ENCODE assay signal across 9 cellular contexts in genomic region chr1:84632975-84633427, GRCh38. TPM values are rescaled to one million over a fixed set of nuclear protein-coding genes. Genes with fewer than 3 reads are reported as not detected.
DNase-seq lines count a peak whose midpoint lies in the region; ATAC-seq and TF ChIP-seq lines count a peak whose summit lies in the region.
"Had no signal": no experiment of that assay in that cellular context is flagged by ENCODE, and none has a peak within 500 bp of the region (broad histone marks: within the 10 kb centered on the region; RNA-seq: fewer than 3 reads in every experiment).

No MANE protein-coding gene starts in this region.

- H3K27ac ChIP-seq in lung (ENCODE audit: low read depth in 1 of 2, low read length in 1 of 2) (no peak overlapping the region), H9 (ENCODE audit: insufficient read length, low read depth, low read length) (no peak overlapping the region)
- H3K27ac ChIP-seq in CD8-positive, alpha-beta T cell (ENCODE audit: low read depth, low read length) = no peak overlapping the region

- H3K36me3 ChIP-seq in lung (ENCODE audit: control insufficient read depth in 2 of 2, insufficient read depth in 2 of 2, low read length in 2 of 2) = no peaks in the 10 kb centered on the region
- no peaks in the 10 kb centered on the region for H3K36me3 ChIP-seq in CD8-positive, alpha-beta T cell (ENCODE audit: insufficient read depth, low read length)

- H2BK12ac ChIP-seq in H9 (ENCODE audit: insufficient read length, low read depth, low read length) = no peak overlapping the region

- no peak overlapping the region for H4K91ac ChIP-seq in H9 (ENCODE audit: insufficient read length, low read depth, low read length)

- H4K20me1 ChIP-seq in H9 (ENCODE audit: control insufficient read depth, insufficient read depth, insufficient read length) = no peaks in the 10 kb centered on the region

- H3K4me3 Mint-ChIP-seq in H9 = no peak overlapping the region
- no peak overlapping the region for H3K4me3 Mint-ChIP-seq in CD8-positive, alpha-beta T cell
- H3K4me3 Mint-ChIP-seq: activated CD4-positive, alpha-beta T cell treated with anti-CD3 and anti-CD28 coated beads, Interleukin-2, amount 10 ng/mL, durations not matched to agents 7 days and 5 days had no signal

- H2BK20ac ChIP-seq in H9 (ENCODE audit: low read depth, low read length, poor library complexity, severe bottlenecking) = no peak overlapping the region

- no peaks in the 10 kb centered on the region for H3K23me2 ChIP-seq in H9 (ENCODE audit: insufficient read length, low read depth, low read length, poor library complexity, severe bottlenecking)

- peaks cover 0 to 2% (median 0%) of the 10 kb centered on the region in 3 experiments; a peak in 4 of 7 replicates for H3K36me3 Mint-ChIP-seq in H9 (ENCODE audit: insufficient read depth in 1 of 3, low read depth in 3 of 3)
- H3K36me3 Mint-ChIP-seq in CD8-positive, alpha-beta T cell = no peaks in the 10 kb centered on the region

- H3K9ac ChIP-seq in H9 (ENCODE audit: extremely low read depth, insufficient read length, low read length) = no peak overlapping the region

- H3K4me3 ChIP-seq in lung = no peak overlapping the region
- H3K4me3 ChIP-seq in CD8-positive, alpha-beta T cell (ENCODE audit: low read depth, low read length) = no peak overlapping the region

- H3K4me1 ChIP-seq in lung (ENCODE audit: control insufficient read depth in 2 of 2, insufficient read depth in 2 of 2, low read length in 2 of 2) (peaks cover 0 to 3% of the 10 kb centered on the region in 2 donors), H9 (ENCODE audit: insufficient read depth, low read length) (no peaks in the 10 kb centered on the region; the same call in 1 of the 2 replicates)
- H3K4me1 ChIP-seq in CD8-positive, alpha-beta T cell (ENCODE audit: insufficient read depth, low read length) = no peaks in the 10 kb centered on the region

- no peak overlapping the region for H2AFZ ChIP-seq in H9 (ENCODE audit: low read length)

- 35 to 83% methylated on average over 1 of the region's 1 CpG for WGBS in lung, 2 donors
- no CpG with 5 or more reads among the region's 1 CpG for WGBS in H9 (ENCODE audit: extremely low coverage, insufficient read length, low lambda C conversion rate)

- peaks cover 9 to 13% of the 10 kb centered on the region in 2 experiments; a peak in 3 of 4 replicates for H3K4me1 Mint-ChIP-seq in H9
- no peaks in the 10 kb centered on the region for H3K4me1 Mint-ChIP-seq in CD8-positive, alpha-beta T cell (ENCODE audit: low read depth)

- H3K27me3 ChIP-seq in lung (ENCODE audit: control insufficient read depth, insufficient read depth) = no peaks in the 10 kb centered on the region
- H3K27me3 ChIP-seq in H9 (ENCODE audit: insufficient read depth, low read length) = no peaks in the 10 kb centered on the region
- H3K27me3 ChIP-seq in CD8-positive, alpha-beta T cell (ENCODE audit: insufficient read depth, low read length) = no peaks in the 10 kb centered on the region

- intact Hi-C loops in CD8-positive, alpha-beta T cell (cut with DNase I, micrococcal nuclease) = no loop called here

- H2BK15ac ChIP-seq in H9 (ENCODE audit: low read depth, low read length) = no peak overlapping the region

- no peak overlapping the region for H3K18ac ChIP-seq in H9 (ENCODE audit: insufficient read length, low read depth, low read length)

- no peak overlapping the region for H2BK5ac ChIP-seq in H9 (ENCODE audit: insufficient read length, low read length)

- POLR2A ChIA-PET in CD8-positive, alpha-beta T cell (lab: Charles Lee) = no interaction called here

- no peaks in the 10 kb centered on the region for H3K27me3 Mint-ChIP-seq in H9 (ENCODE audit: low read depth)
- peaks cover 5% of the 10 kb centered on the region for H3K27me3 Mint-ChIP-seq in CD8-positive, alpha-beta T cell (ENCODE audit: low read depth)

- H3K79me2 ChIP-seq in H9 (ENCODE audit: insufficient read depth, low read length) = no peaks in the 10 kb centered on the region

- no peaks in the 10 kb centered on the region for H3K79me1 ChIP-seq in H9 (ENCODE audit: insufficient read depth, low read depth, low read length, poor library complexity, severe bottlenecking)

- no peak overlapping the region for H3K23ac ChIP-seq in H9 (ENCODE audit: insufficient read length, low read depth, low read length)

- no peaks in the 10 kb centered on the region for H3K9me3 ChIP-seq in lung (ENCODE audit: control insufficient read depth in 2 of 2, insufficient read depth in 1 of 2, low read length in 1 of 2)
- H3K9me3 ChIP-seq in H9 (ENCODE audit: control insufficient read depth, low read depth, low read length) = no peaks in the 10 kb centered on the region
- no peaks in the 10 kb centered on the region for H3K9me3 ChIP-seq in CD8-positive, alpha-beta T cell (ENCODE audit: low read length)

- DNase-seq in DMS53 treated with DMSO at 0.1 percent for 48 hours (lab: John Stamatoyannopoulos, UW; ENCODE audit: unreplicated experiment) (peak; percentile 93), amniotic stem cell (lab: John Stamatoyannopoulos, UW) (peak; percentile 14), lung (ENCODE audit: low spot score) (no peak), NCI-H524 (lab: John Stamatoyannopoulos, UW) (no peak), H9 (no peak)
- DNase-seq in CD8-positive, alpha-beta T cell = no peak
- DNase-seq: activated CD4-positive, alpha-beta T cell treated with anti-CD3 and anti-CD28 coated beads, Interleukin-2, amount 10 ng/mL, durations not matched to agents 7 days and 5 days had no signal

- H3K14ac ChIP-seq in H9 (ENCODE audit: insufficient read depth, low read length) = no peak overlapping the region

- no peak overlapping the region for H4K8ac ChIP-seq in H9 (replicated peaks; ENCODE audit: insufficient read length, low read depth, low read length)

- CTCF ChIA-PET in CD8-positive, alpha-beta T cell (lab: Charles Lee) = no interaction called here

- no peak overlapping the region for H3T11ph ChIP-seq in H9 (ENCODE audit: low read length)

- H3K56ac ChIP-seq in H9 (ENCODE audit: insufficient read length, low read depth, low read length) = no peak overlapping the region

- H2AK5ac ChIP-seq in H9 (ENCODE audit: insufficient read length, low read length) = no peak overlapping the region

- no peak overlapping the region for H3K4me2 ChIP-seq in H9 (ENCODE audit: insufficient read depth, insufficient read length, low read length)

- H3K4ac ChIP-seq in H9 (ENCODE audit: low read depth, low read length) = no peak overlapping the region

- no peak overlapping the region for H2BK120ac ChIP-seq in H9 (ENCODE audit: low read depth, low read length, poor library complexity, severe bottlenecking)

- TF ChIP-seq CTCF in lung (IDR thresholded peaks at IDR 0.05; ENCODE audit: control extremely low read depth, extremely low read depth) = no peak
- TF ChIP-seq CTCF in H9 (conservative IDR thresholded peaks at IDR 0.05) = no peak
- no peak for TF ChIP-seq CTCF in CD8-positive, alpha-beta T cell (IDR thresholded peaks at IDR 0.05)

- H3K27ac Mint-ChIP-seq in H9 = no peak overlapping the region
- no peak overlapping the region for H3K27ac Mint-ChIP-seq in CD8-positive, alpha-beta T cell
- H3K27ac Mint-ChIP-seq: activated CD4-positive, alpha-beta T cell treated with anti-CD3 and anti-CD28 coated beads, Interleukin-2, amount 10 ng/mL, durations not matched to agents 7 days and 5 days had no signal

- H3K9me3 Mint-ChIP-seq in H9 = peaks cover 6% of the 10 kb centered on the region in 2 experiments
- H3K9me3 Mint-ChIP-seq in CD8-positive, alpha-beta T cell = no peaks in the 10 kb centered on the region

- ATAC-seq in HG02973 (IDR thresholded peaks at IDR 0.05; ENCODE audit: unreplicated experiment) (peak; percentile 47), lung (ENCODE audit: insufficient read depth, low FRiP score) (peak; percentile 58), GM19351 (IDR thresholded peaks at IDR 0.05; ENCODE audit: unreplicated experiment) (no peak)
- ATAC-seq in CD8-positive, alpha-beta T cell = no peak

- no peak overlapping the region for H4K5ac ChIP-seq in H9 (ENCODE audit: insufficient read length, low read depth, low read length)

RNA-seq across cellular contexts. Expression of gene SSX2IP, which starts 57.3 kb away (rescaled TPM):
- total RNA-seq in lung = 10 to 100 TPM in 1 of 2 donors, 1 to 10 TPM in 1; 7.2 to 12.1 TPM
- polyA plus RNA-seq in lung = 1 to 10 TPM; 2.7 to 3.0 TPM
- total RNA-seq in H9 (2021) = 19.0 and 19.6 TPM in 2 replicates
- total RNA-seq in CD8-positive, alpha-beta T cell = 10 to 100 TPM; 11.4 to 12.3 TPM

RNA-seq across cellular contexts. Expression of gene CTBS, which starts 58.8 kb away (rescaled TPM):
- total RNA-seq in lung (10 to 100 TPM; 18.8 to 21.1 TPM), H9 (2021) (2.4 and 2.8 TPM in 2 replicates)
- polyA plus RNA-seq in lung = 10 to 100 TPM in 1 of 2 donors, 1 to 10 TPM in 1; 7.7 to 22.6 TPM
- total RNA-seq in CD8-positive, alpha-beta T cell = 10 to 100 TPM; 17.3 to 19.7 TPM

Comparison
In these comparisons a context has a peak if more than half of its experiments do, and no peak if none do; other contexts are left out.
1. DNase-seq: peak in DMS53 treated with DMSO at 0.1 percent for 48 hours (single experiment) and amniotic stem cell (single experiment); none in lung (single experiment), NCI-H524 (0 of 2), H9 (single experiment) and CD8-positive, alpha-beta T cell (0 of 7).
2. ATAC-seq: peak in HG02973 (single experiment) and lung (single experiment); none in CD8-positive, alpha-beta T cell (single experiment) and GM19351 (single experiment).